8 cellular contexts compared by ENCODE assay signal in genomic region chr11:43580735-43581369, GRCh38.
DNase-seq lines count a peak whose midpoint lies in the region; ATAC-seq and TF ChIP-seq lines count a peak whose summit lies in the region.

No MANE protein-coding gene starts in this region.

- TF ChIP-seq CTCF in fibroblast of the aortic adventitia (IDR thresholded peaks at IDR 0.05; ENCODE audit: insufficient read depth, low read length), result no peak
- TF ChIP-seq CTCF in spleen (IDR thresholded peaks at IDR 0.05 in 8 of 11, conservative IDR thresholded peaks at IDR 0.05 in 3 of 11), result no peak

- intact Hi-C loops in spleen (cut with DNase I; ENCODE audit: low total_unique reads), result no loop called here

- H3K27ac Mint-ChIP-seq in T-helper 17 cell, result no peak overlapping the region

- peaks cover 91% of the 10 kb centered on the region for H3K27me3 Mint-ChIP-seq in T-helper 17 cell

- H3K4me3 Mint-ChIP-seq in T-helper 17 cell, result peak overlapping the region; percentile 83

- H3K36me3 Mint-ChIP-seq in T-helper 17 cell (ENCODE audit: low read depth), result peaks cover 9% of the 10 kb centered on the region

- H3K9me3 ChIP-seq in T-helper 17 cell (ENCODE audit: control insufficient read depth, low read length, poor library complexity, severe bottlenecking) (no peaks in the 10 kb centered on the region), spleen (no peaks in the 10 kb centered on the region)

- peaks cover 17 to 72% (median 53%) of the 10 kb centered on the region in 6 donors for H3K4me1 ChIP-seq in spleen

- no peak for ATAC-seq in T-helper 17 cell
- ATAC-seq in HG02571 (IDR thresholded peaks at IDR 0.05; ENCODE audit: unreplicated experiment), result no peak
- no peak for ATAC-seq in GM18502 (IDR thresholded peaks at IDR 0.05; ENCODE audit: poor library complexity, unreplicated experiment)

- DNase-seq in NCI-H82 (lab: John Stamatoyannopoulos, UW) (peak; percentile 53), NCI-H82 treated with DMSO at 0.1 percent for 48 hours (lab: John Stamatoyannopoulos, UW; ENCODE audit: unreplicated experiment) (no peak), T-helper 17 cell (no peak), fibroblast of the aortic adventitia (ENCODE audit: low read depth) (no peak), spleen (no peak), amniotic stem cell (lab: John Stamatoyannopoulos, UW) (no peak)

- WGBS in spleen, 5 donors, result 2 to 4% (median 3%) methylated on average over 30 to 39 of the region's 39 CpGs

- H3K4me1 Mint-ChIP-seq in T-helper 17 cell, result peaks cover 15% of the 10 kb centered on the region

- no peaks in the 10 kb centered on the region for H3K36me3 ChIP-seq in spleen

- H3K4me3 ChIP-seq in fibroblast of the aortic adventitia (ENCODE audit: low read depth, low read length) (peak overlapping the region; percentile 45), spleen (peak overlapping the region; percentile 5 to 76 (median 32))

- H3K27ac ChIP-seq in spleen, result no peak overlapping the region

- peaks cover 3 to 100% (median 92%) of the 10 kb centered on the region in 7 donors for H3K27me3 ChIP-seq in spleen (replicated peaks in 1 of 7)

- no peak for TF ChIP-seq POLR2A in spleen (IDR thresholded peaks at IDR 0.05)
